8 cellular contexts compared by ENCODE assay signal in the genomic region with DNA sequence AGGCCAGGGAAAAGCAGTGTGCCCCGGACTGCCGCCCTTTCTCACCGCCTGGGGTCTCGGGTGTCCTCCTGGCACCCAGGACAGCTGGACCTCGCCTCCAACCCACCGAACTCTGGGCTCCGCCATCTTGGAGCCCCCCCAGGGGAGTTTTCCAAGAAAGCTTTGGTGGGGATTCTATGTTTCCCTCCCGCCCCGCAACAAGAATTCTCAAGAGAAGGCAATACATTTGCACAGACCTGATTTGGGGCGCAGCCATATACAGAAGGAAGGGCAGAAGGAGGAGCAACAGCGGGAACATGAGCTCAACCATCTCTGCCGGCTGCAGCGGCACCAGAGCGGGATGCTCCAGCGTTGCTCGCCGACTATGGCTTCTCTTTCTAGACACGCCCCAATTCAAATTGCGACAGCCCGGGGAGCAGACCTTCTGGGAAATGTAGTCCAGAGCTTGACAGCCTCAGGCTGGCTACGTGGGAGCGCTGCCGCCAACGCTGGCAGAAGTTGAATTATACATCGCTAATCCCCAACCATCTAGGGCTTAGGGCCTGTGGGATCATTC. TPM values are rescaled to one million over a fixed set of nuclear protein-coding genes. Genes with fewer than 3 reads are reported as not detected.
DNase-seq lines count a peak whose midpoint lies in the region; ATAC-seq lines count a peak whose summit lies in the region.

A gene with protein sequence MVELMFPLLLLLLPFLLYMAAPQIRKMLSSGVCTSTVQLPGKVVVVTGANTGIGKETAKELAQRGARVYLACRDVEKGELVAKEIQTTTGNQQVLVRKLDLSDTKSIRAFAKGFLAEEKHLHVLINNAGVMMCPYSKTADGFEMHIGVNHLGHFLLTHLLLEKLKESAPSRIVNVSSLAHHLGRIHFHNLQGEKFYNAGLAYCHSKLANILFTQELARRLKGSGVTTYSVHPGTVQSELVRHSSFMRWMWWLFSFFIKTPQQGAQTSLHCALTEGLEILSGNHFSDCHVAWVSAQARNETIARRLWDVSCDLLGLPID (minus strand): TSS at position 371 of the 556 bp plus-strand sequence. CDS start 61 bp downstream, at position 310.

- H3K27me3 Mint-ChIP-seq in CD8-positive, alpha-beta memory T cell = peaks cover 0 to 2% of the 10 kb centered on the region in 2 donors
- no peaks in the 10 kb centered on the region for H3K27me3 Mint-ChIP-seq in effector memory CD8-positive, alpha-beta T cell
- H3K27me3 Mint-ChIP-seq in memory B cell = no peaks in the 10 kb centered on the region

- peak within 1 kb of the TSS; percentile 84 to 96 (median 94) for H3K27ac Mint-ChIP-seq in CD8-positive, alpha-beta memory T cell
- peak within 1 kb of the TSS; percentile 87 to 91 for H3K27ac Mint-ChIP-seq in effector memory CD8-positive, alpha-beta T cell
- peak within 1 kb of the TSS; percentile 82 for H3K27ac Mint-ChIP-seq in memory B cell

- no peaks in the 10 kb centered on the region for H3K9me3 ChIP-seq in CD8-positive, alpha-beta memory T cell (ENCODE audit: low read length)

- POLR2A ChIA-PET in CD8-positive, alpha-beta memory T cell (lab: Charles Lee) = interaction anchor here (0.5 to 1.7 kb wide), 7 partner anchors 19 to 1336 kb away, joined by 3 to 9 read pairs (median 3); a partner anchor contains a TSS

- H3K4me1 ChIP-seq in CD8-positive, alpha-beta memory T cell (ENCODE audit: insufficient read depth, low read length) = peaks cover 9% of the 10 kb centered on the region

- DNase-seq in CD8-positive, alpha-beta memory T cell = peak; percentile 68 to 88 (median 80)
- DNase-seq in HS-5 (ENCODE audit: low read depth) (peak; percentile 56), NOMO-1 treated with DMSO at 0.1 percent for 48 hours (lab: John Stamatoyannopoulos, UW; ENCODE audit: unreplicated experiment) (peak; percentile 95), memory B cell (ENCODE audit: low spot score in 2 of 2) (peak; percentile 55 to 66)
- peak; percentile 55 to 74 for DNase-seq in activated CD8-positive, alpha-beta memory T cell treated with anti-CD3 and anti-CD28 coated beads for 4 hours (ENCODE audit: low read depth in 2 of 2)
- DNase-seq in effector memory CD8-positive, alpha-beta T cell = peak; percentile 72 to 74 (median 72)
- peak; percentile 59 for DNase-seq in stimulated activated CD8-positive, alpha-beta memory T cell treated with anti-CD3 and anti-CD28 coated beads, Interleukin-12 subunit alpha, Interleukin-12 subunit beta, amount 100 ng/mL, for 24 hours (ENCODE audit: extremely low read depth)

- peak; percentile 88 for ATAC-seq in GM19467 (IDR thresholded peaks at IDR 0.05; ENCODE audit: unreplicated experiment)
- ATAC-seq in effector memory CD8-positive, alpha-beta T cell (replicated peaks) = peak; percentile 93
- peak; percentile 95 for ATAC-seq in memory B cell (ENCODE audit: low read depth)

- H3K27me3 ChIP-seq in CD8-positive, alpha-beta memory T cell (ENCODE audit: insufficient read depth, low read length, poor library complexity, severe bottlenecking) = no peaks in the 10 kb centered on the region

- H3K36me3 ChIP-seq in CD8-positive, alpha-beta memory T cell (ENCODE audit: insufficient read depth, low read length) = peaks cover 20% of the 10 kb centered on the region

- peak within 1 kb of the TSS; percentile 84 for H3K27ac ChIP-seq in CD8-positive, alpha-beta memory T cell (ENCODE audit: low read depth, low read length)

- peaks cover 16 to 40% (median 28%) of the 10 kb centered on the region in 3 donors for H3K4me1 Mint-ChIP-seq in CD8-positive, alpha-beta memory T cell
- peaks cover 8 to 27% of the 10 kb centered on the region in 2 donors for H3K4me1 Mint-ChIP-seq in effector memory CD8-positive, alpha-beta T cell (ENCODE audit: low read depth in 2 of 2)
- peaks cover 6% of the 10 kb centered on the region for H3K4me1 Mint-ChIP-seq in memory B cell

- H3K36me3 Mint-ChIP-seq in CD8-positive, alpha-beta memory T cell = peaks cover 0 to 34% (median 3%) of the 10 kb centered on the region in 3 donors
- peaks cover 16% of the 10 kb centered on the region for H3K36me3 Mint-ChIP-seq in effector memory CD8-positive, alpha-beta T cell (ENCODE audit: insufficient read depth)
- peaks cover 9% of the 10 kb centered on the region for H3K36me3 Mint-ChIP-seq in memory B cell

- peak within 1 kb of the TSS; percentile 76 for H3K4me3 ChIP-seq in CD8-positive, alpha-beta memory T cell (ENCODE audit: low read length)

- CTCF ChIA-PET in CD8-positive, alpha-beta memory T cell (lab: Charles Lee) = interaction anchor here (0.9 to 2.0 kb wide), 6 partner anchors 9 to 336 kb away, joined by 3 to 15 read pairs (median 4); a partner anchor contains a TSS

- H3K4me3 Mint-ChIP-seq in CD8-positive, alpha-beta memory T cell = peak within 1 kb of the TSS; percentile 88 to 97 (median 90)
- H3K4me3 Mint-ChIP-seq in effector memory CD8-positive, alpha-beta T cell = peak within 1 kb of the TSS; percentile 90 to 91
- peak within 1 kb of the TSS; percentile 85 for H3K4me3 Mint-ChIP-seq in memory B cell

- H3K9me3 Mint-ChIP-seq in CD8-positive, alpha-beta memory T cell = no peaks in the 10 kb centered on the region
- H3K9me3 Mint-ChIP-seq in effector memory CD8-positive, alpha-beta T cell = no peaks in the 10 kb centered on the region
- no peaks in the 10 kb centered on the region for H3K9me3 Mint-ChIP-seq in memory B cell

RNA-seq across cellular contexts. Expression of the gene that starts here (rescaled TPM):
- 10 to 100 TPM; 45.1 to 47.8 TPM for total RNA-seq in CD8-positive, alpha-beta memory T cell
- 73.4 TPM for polyA plus RNA-seq in CD8-positive, alpha-beta memory T cell

Comparison
In these comparisons a context has a peak if more than half of its experiments do, and no peak if none do; other contexts are left out.
1. Peak in every context shown above with its lines: DNase-seq, ATAC-seq, H3K4me3 ChIP-seq and H3K27ac ChIP-seq.